Comparison of ENCODE assay signal across 12 cellular contexts in genomic region chr12:106205208-106206069, GRCh38. TPM values are rescaled to one million over a fixed set of nuclear protein-coding genes. Genes with fewer than 3 reads are reported as not detected.
DNase-seq lines count a peak whose midpoint lies in the region; ATAC-seq, FAIRE-seq and TF ChIP-seq lines count a peak whose summit lies in the region.
"Had no signal": no experiment of that assay in that cellular context is flagged by ENCODE, and none has a peak within 500 bp of the region (broad histone marks: within the 10 kb centered on the region; RNA-seq: fewer than 3 reads in every experiment).

No MANE protein-coding gene starts in this region.

- no peaks in the 10 kb centered on the region for H3K9me2 ChIP-seq in SK-N-SH

- no peaks in the 10 kb centered on the region for H3K79me2 ChIP-seq in SK-N-SH (ENCODE audit: insufficient read depth)

- FAIRE-seq in HTR-8/SVneo (lab: Jason Lieb, UNC): no peak

- ATAC-seq in HG02938 (IDR thresholded peaks at IDR 0.05; ENCODE audit: unreplicated experiment): no peak
- ATAC-seq: stimulated activated naive B cell treated with anti-CD40 and anti-IgM and Interleukin-4, amounts not matched to agents 10 μg/mL and 1 μg/mL and 100 μg/mL, for 72 hours had no signal

- CTCF ChIA-PET in SK-N-SH (lab: Yijun Ruan, JAX): interaction anchor here (1.2 to 2.2 kb wide), 2 partner anchors 21 to 70 kb away, joined by 4 to 7 read pairs; no protein-coding TSS in a partner anchor

- peak; percentile 15 for TF ChIP-seq CTCF in BE2C (IDR thresholded peaks at IDR 0.05; ENCODE audit: low read depth, low read length)
- peak; percentile 29; the same call in 1 of the 2 replicates for TF ChIP-seq CTCF in SK-N-SH (IDR thresholded peaks at IDR 0.05)

- no peak for TF ChIP-seq EP300 in SK-N-SH (IDR thresholded peaks at IDR 0.05; ENCODE audit: borderline replicate concordance in 1 of 2, low read depth in 1 of 2, low read length in 1 of 2)

- H3K4me3 ChIP-seq in BE2C (ENCODE audit: low read depth, low read length) (no peak overlapping the region), SK-N-SH (ENCODE audit: low read depth in 2 of 2, low read length in 1 of 2) (no peak overlapping the region)

- H3F3A ChIP-seq in SK-N-SH (replicated peaks; ENCODE audit: insufficient read depth): no peaks in the 10 kb centered on the region

- H4K20me1 ChIP-seq in SK-N-SH (ENCODE audit: insufficient read depth): no peaks in the 10 kb centered on the region

- no peak overlapping the region for H3K4me2 ChIP-seq in SK-N-SH
- H3K4me2 ChIP-seq: KMS-11 had no signal

- H3K9me3 ChIP-seq in BE2C (no peaks in the 10 kb centered on the region), SK-N-SH (no peaks in the 10 kb centered on the region)

- POLR2A ChIA-PET in SK-N-SH (lab: Yijun Ruan, JAX): no interaction called here

- H3K27me3 ChIP-seq in BE2C (no peaks in the 10 kb centered on the region), SK-N-SH (ENCODE audit: insufficient read depth) (no peaks in the 10 kb centered on the region)

- no peaks in the 10 kb centered on the region for H3K4me1 ChIP-seq in BE2C
- H3K4me1 ChIP-seq in SK-N-SH (ENCODE audit: control insufficient read depth in 1 of 2, insufficient read depth in 2 of 2, low read depth in 1 of 2, low read length in 1 of 2): no peaks in the 10 kb centered on the region

- no peak overlapping the region for H2AFZ ChIP-seq in SK-N-SH (ENCODE audit: low read depth)

- TF ChIP-seq RAD21 in SK-N-SH (IDR thresholded peaks at IDR 0.05; ENCODE audit: low read length): peak; percentile 32

- 24% methylated on average over 6 of the region's 6 CpGs for WGBS in SK-N-SH (ENCODE audit: low lambda C conversion rate)

- H3K27ac ChIP-seq in SK-N-SH (ENCODE audit: low read depth in 2 of 2, low read length in 1 of 2): no peak overlapping the region
- H3K27ac ChIP-seq: KMS-11 had no signal

- no peak overlapping the region for H3K9ac ChIP-seq in SK-N-SH
- H3K9ac ChIP-seq: KMS-11 had no signal

- DNase-seq in BE2C (peak; percentile 20), HTR-8/SVneo (ENCODE audit: insufficient read length, low spot score) (peak; percentile 26), SK-N-SH (no peak), kidney tubule cell (ENCODE audit: low spot score) (peak; percentile 40), NCI-H1436 (lab: John Stamatoyannopoulos, UW) (no peak), HuH-7 (ENCODE audit: low spot score) (no peak)
- DNase-seq in activated CD4-positive, alpha-beta T cell treated with anti-CD3 and anti-CD28 coated beads, Interleukin-2, amount 50 U/mL, for 1 hour: no peak
- DNase-seq: activated CD4-positive, CD25-positive, alpha-beta regulatory T cell; DND-41; stimulated activated naive B cell treated with anti-CD40 and anti-IgM and Interleukin-4, amounts not matched to agents 10 μg/mL and 1 μg/mL and 100 μg/mL, for 72 hours had no signal

- H3K36me3 ChIP-seq in BE2C: no peaks in the 10 kb centered on the region
- H3K36me3 ChIP-seq in SK-N-SH (replicated peaks in 1 of 2; ENCODE audit: control insufficient read depth in 1 of 2, insufficient read depth in 2 of 2, low read length in 1 of 2): no peaks in the 10 kb centered on the region

TF ChIP-seq in SK-N-SH, 30 proteins besides CTCF, POLR2A, EP300 and RAD21:
- TF ChIP-seq USF2 (IDR thresholded peaks at IDR 0.05; ENCODE audit: borderline replicate concordance, low read depth, low read length) (no peak), RCOR1 (IDR thresholded peaks at IDR 0.05; ENCODE audit: low read length) (no peak), YY1 (IDR thresholded peaks at IDR 0.05; ENCODE audit: low read depth) (no peak), MXI1 (IDR thresholded peaks at IDR 0.05; ENCODE audit: low read depth, low read length) (no peak), POLR2AphosphoS5 (IDR thresholded peaks at IDR 0.05; ENCODE audit: low read depth, low read length) (no peak), TAF1 (IDR thresholded peaks at IDR 0.05; ENCODE audit: borderline replicate concordance, low read depth, low read length) (no peak), JUND (IDR thresholded peaks at IDR 0.05) (no peak)
TF ChIP-seq in SK-N-SH: peak in this region for 0.

RNA-seq across cellular contexts. Expression of gene CKAP4, which starts 42.4 kb away (rescaled TPM):
- polyA plus RNA-seq in BE2C (2012; ENCODE audit: insufficient read depth, insufficient read length, low read depth): 41.7 TPM
- polyA plus RNA-seq in SK-N-SH (2012; rRNA removed): 112 and 113 TPM in 2 replicates
- 120 and 133 TPM in 2 replicates for polyA plus RNA-seq in SK-N-SH (2012; cell fraction: cytosol; rRNA removed)
- polyA plus RNA-seq in SK-N-SH (2012; cell fraction: nucleus; rRNA removed): 79.8 and 105 TPM in 2 replicates

Comparison
In these comparisons a context has a peak if more than half of its experiments do, and no peak if none do; other contexts are left out.
1. DNase-seq: peak in BE2C (single experiment), HTR-8/SVneo (single experiment) and kidney tubule cell (single experiment); none in SK-N-SH (single experiment), NCI-H1436 (single experiment), activated CD4-positive, alpha-beta T cell treated with anti-CD3 and anti-CD28 coated beads, Interleukin-2, amount 50 U/mL, for 1 hour (single experiment) and HuH-7 (single experiment).